ENCODE assay signal across 27 cellular contexts in genomic region chrX:22520128-22520828, GRCh38.
DNase-seq lines count a peak whose midpoint lies in the region; ATAC-seq, FAIRE-seq and TF ChIP-seq lines count a peak whose summit lies in the region.
"Had no signal": no experiment of that assay in that cellular context is flagged by ENCODE, and none has a peak within 500 bp of the region (broad histone marks: within the 10 kb centered on the region; RNA-seq: fewer than 3 reads in every experiment).

No MANE protein-coding gene starts in this region.

- no peak overlapping the region for H4K8ac ChIP-seq in mesendoderm (ENCODE audit: low read depth, low read length)

- no peaks in the 10 kb centered on the region for H3K27me3 ChIP-seq in HCT116 (ENCODE audit: insufficient read depth, low read length)
- no peaks in the 10 kb centered on the region for H3K27me3 ChIP-seq in endothelial cell of umbilical vein (ENCODE audit: control insufficient read depth in 2 of 2, insufficient read depth in 2 of 2, low read length in 2 of 2)
- no peaks in the 10 kb centered on the region for H3K27me3 ChIP-seq in mesendoderm (ENCODE audit: insufficient read depth, low read length, poor library complexity)
- H3K27me3 ChIP-seq in effector memory CD4-positive, alpha-beta T cell (replicated peaks; ENCODE audit: control insufficient read depth, insufficient read depth, low read length, poor library complexity, severe bottlenecking), result no peaks in the 10 kb centered on the region
- no peaks in the 10 kb centered on the region for H3K27me3 ChIP-seq in transverse colon
- H3K27me3 ChIP-seq: BLaER1, sigmoid colon had no signal

- WGBS in mesendoderm (ENCODE audit: extremely low coverage, insufficient coverage, low lambda C conversion rate), result no CpG with 5 or more reads among the region's 5 CpGs
- WGBS in transverse colon (ENCODE audit: low coverage in 1 of 2), 2 donors, result 56 to 64% methylated on average over 4 to 5 of the region's 5 CpGs

- H3K4me3 ChIP-seq in HCT116 (replicated peaks in 1 of 2; ENCODE audit: low read depth in 1 of 2, low read length in 2 of 2) (no peak overlapping the region), endothelial cell of umbilical vein (replicated peaks in 1 of 3; ENCODE audit: insufficient read depth in 1 of 3, low read depth in 1 of 3, low read length in 3 of 3) (no peak overlapping the region), mesendoderm (ENCODE audit: low read length) (no peak overlapping the region), transverse colon (no peak overlapping the region)
- no peak overlapping the region for H3K4me3 ChIP-seq in effector memory CD4-positive, alpha-beta T cell (ENCODE audit: insufficient read depth, low read depth, low read length, poor library complexity, severe bottlenecking)
- H3K4me3 ChIP-seq: BLaER1, sigmoid colon had no signal

- H3K23ac ChIP-seq in mesendoderm (ENCODE audit: low read length), result no peak overlapping the region

- FAIRE-seq in RCC 7860 (lab: Jason Lieb, UNC), result peak; percentile 40
- peak; percentile 75 for FAIRE-seq in endothelial cell of umbilical vein (lab: Jason Lieb, UNC)

- H3K36me3 ChIP-seq in HCT116 (ENCODE audit: control insufficient read depth in 1 of 2, insufficient read depth in 2 of 2, low read length in 2 of 2) (no peaks in the 10 kb centered on the region), endothelial cell of umbilical vein (ENCODE audit: control insufficient read depth in 2 of 2, extremely low read depth in 1 of 2, insufficient read depth in 2 of 2, low read length in 2 of 2) (no peaks in the 10 kb centered on the region), mesendoderm (ENCODE audit: control insufficient read depth, insufficient read depth, low read length) (no peaks in the 10 kb centered on the region), transverse colon (no peaks in the 10 kb centered on the region)
- no peaks in the 10 kb centered on the region for H3K36me3 ChIP-seq in effector memory CD4-positive, alpha-beta T cell (ENCODE audit: control insufficient read depth, insufficient read depth, low read length)
- H3K36me3 ChIP-seq: BLaER1, sigmoid colon had no signal

- no peaks in the 10 kb centered on the region for H3K9me2 ChIP-seq in HCT116 (ENCODE audit: insufficient read depth)

- TF ChIP-seq EP300 in transverse colon (IDR thresholded peaks at IDR 0.05; ENCODE audit: low read depth), result no peak

- H3K4me2 ChIP-seq in HCT116 (ENCODE audit: low read length) (no peak overlapping the region), endothelial cell of umbilical vein (ENCODE audit: insufficient read depth, low read length) (no peak overlapping the region), mesendoderm (ENCODE audit: low read length) (no peak overlapping the region)
- H3K4me2 ChIP-seq: BLaER1 had no signal

- H3K9ac ChIP-seq in HCT116 (ENCODE audit: low read length), result no peak overlapping the region
- H3K9ac ChIP-seq in endothelial cell of umbilical vein (replicated peaks; ENCODE audit: extremely low read depth, insufficient read depth, low read length), result no peak overlapping the region
- H3K9ac ChIP-seq in mesendoderm (ENCODE audit: low read length), result no peak overlapping the region
- H3K9ac ChIP-seq: BLaER1 had no signal

- H3K4me1 ChIP-seq in HCT116 (ENCODE audit: control insufficient read depth in 1 of 2, insufficient read depth in 2 of 2, low read length in 2 of 2) (peaks cover 0 to 6% of the 10 kb centered on the region in 2 experiments; a peak in 1 of 4 replicates), endothelial cell of umbilical vein (ENCODE audit: control insufficient read depth, extremely low read depth, insufficient read depth, low read length) (peaks cover 3% of the 10 kb centered on the region), mesendoderm (ENCODE audit: control insufficient read depth, low read depth, low read length) (no peaks in the 10 kb centered on the region), transverse colon (no peaks in the 10 kb centered on the region)
- no peaks in the 10 kb centered on the region for H3K4me1 ChIP-seq in effector memory CD4-positive, alpha-beta T cell (ENCODE audit: control insufficient read depth, insufficient read depth, low read length, poor library complexity, severe bottlenecking)
- H3K4me1 ChIP-seq: Caco-2, sigmoid colon had no signal

- BruUV-seq in HCT116 (replicated peaks; lab: Mats Ljungman, UMichigan), result no TSS peak
- BruUV-seq in endothelial cell of umbilical vein (replicated peaks; lab: Mats Ljungman, UMichigan), result no TSS peak

- no peak for TF ChIP-seq CTCF in HCT116 (IDR thresholded peaks at IDR 0.05 in 2 of 3, conservative IDR thresholded peaks at IDR 0.05 in 1 of 3; ENCODE audit: borderline replicate concordance in 1 of 3, insufficient read depth in 1 of 3, low read depth in 2 of 3, low read length in 2 of 3)
- TF ChIP-seq CTCF in endothelial cell of umbilical vein (IDR thresholded peaks at IDR 0.05; ENCODE audit: extremely low read depth in 1 of 2, insufficient read depth in 1 of 2, low read depth in 1 of 2, low read length in 2 of 2), result no peak
- TF ChIP-seq CTCF in transverse colon (IDR thresholded peaks at IDR 0.05), result no peak

- H4K20me1 ChIP-seq in HCT116 (ENCODE audit: insufficient read depth), result no peaks in the 10 kb centered on the region
- no peaks in the 10 kb centered on the region for H4K20me1 ChIP-seq in endothelial cell of umbilical vein (replicated peaks; ENCODE audit: control insufficient read depth, extremely low read depth, insufficient read depth, low read length)
- H4K20me1 ChIP-seq: BLaER1 had no signal

- H3K79me2 ChIP-seq in HCT116 (ENCODE audit: insufficient read depth, low read length) (no peaks in the 10 kb centered on the region), endothelial cell of umbilical vein (ENCODE audit: control insufficient read depth, insufficient read depth, low read length) (no peaks in the 10 kb centered on the region), mesendoderm (ENCODE audit: control insufficient read depth, insufficient read depth, low read length) (no peaks in the 10 kb centered on the region)

- in situ Hi-C loops in transverse colon (cut with MboI; ENCODE audit: low pct_ligation_motif_present in 1 of 4, low pct_unique_long_range_greater_than_20kb in 1 of 4, low sequenced_read_pairs in 3 of 4), result no loop called here

- no peak overlapping the region for H2BK120ac ChIP-seq in mesendoderm (ENCODE audit: low read depth, low read length)

- TF ChIP-seq POLR2A in HCT116 (IDR thresholded peaks at IDR 0.05; ENCODE audit: borderline replicate concordance, extremely low read depth, insufficient read depth, insufficient read length) (no peak), endothelial cell of umbilical vein (IDR thresholded peaks at IDR 0.05; ENCODE audit: low read depth, low read length) (no peak), transverse colon (IDR thresholded peaks at IDR 0.05) (no peak)

- H3K18ac ChIP-seq in mesendoderm (ENCODE audit: low read length), result no peak overlapping the region

- no peaks in the 10 kb centered on the region for H3K79me1 ChIP-seq in mesendoderm (ENCODE audit: low read length)

- TF ChIP-seq RAD21 in HCT116 (IDR thresholded peaks at IDR 0.05; ENCODE audit: low read depth), result no peak

- H2BK5ac ChIP-seq in mesendoderm (ENCODE audit: low read length), result no peak overlapping the region

- RAD21 ChIA-PET in HCT116 (lab: Charles Lee; ENCODE audit: low non-redundant PET in 1 of 2, low total read pairs in 2 of 2, uncharacterized antibody in 2 of 2, unreplicated experiment in 2 of 2), result no interaction called here

- H3K9me1 ChIP-seq in endothelial cell of umbilical vein (replicated peaks; ENCODE audit: control insufficient read depth, extremely low read depth, insufficient read depth, low read length), result no peaks in the 10 kb centered on the region

- no peaks in the 10 kb centered on the region for H3K9me3 ChIP-seq in HCT116 (ENCODE audit: control insufficient read depth in 1 of 2, insufficient read depth in 1 of 2, low read depth in 1 of 2, low read length in 2 of 2)
- no peaks in the 10 kb centered on the region for H3K9me3 ChIP-seq in endothelial cell of umbilical vein (replicated peaks; ENCODE audit: control insufficient read depth, insufficient read depth, low read length)
- H3K9me3 ChIP-seq in effector memory CD4-positive, alpha-beta T cell (ENCODE audit: control insufficient read depth, low read length), result no peaks in the 10 kb centered on the region
- H3K9me3 ChIP-seq in transverse colon, result no peaks in the 10 kb centered on the region
- H3K9me3 ChIP-seq: Caco-2, sigmoid colon had no signal

- dilution Hi-C loops in endothelial cell of umbilical vein (cut with MboI; ENCODE audit: extremely low pct_ligation_motif_present, low sequenced_read_pairs), result no loop called here

- CTCF ChIA-PET in HCT116 (lab: Charles Lee), result no interaction called here
- CTCF ChIA-PET in endothelial cell of umbilical vein (lab: Charles Lee), result no interaction called here

- H3K27ac ChIP-seq in HCT116 (ENCODE audit: low read depth, low read length), result no peak overlapping the region
- H3K27ac ChIP-seq in endothelial cell of umbilical vein (ENCODE audit: insufficient read depth, low read depth, low read length), result no peak overlapping the region
- H3K27ac ChIP-seq in mesendoderm (ENCODE audit: low read depth, low read length), result no peak overlapping the region
- no peak overlapping the region for H3K27ac ChIP-seq in effector memory CD4-positive, alpha-beta T cell (ENCODE audit: insufficient read depth, low read length, poor library complexity, severe bottlenecking)
- H3K27ac ChIP-seq in transverse colon, result no peak overlapping the region
- H3K27ac ChIP-seq: BLaER1, sigmoid colon had no signal

- intact Hi-C loops in HCT116 (cut with micrococcal nuclease), result no loop called here
- intact Hi-C loops in endothelial cell of umbilical vein (cut with micrococcal nuclease), result no loop called here
- intact Hi-C loops in transverse colon (cut with DNase I; ENCODE audit: low total_unique reads), result no loop called here

- DNase-seq in HCT116 (ENCODE audit: low read depth, low spot score), result peak; percentile 2
- peak; percentile 27 for DNase-seq in RCC 7860 (ENCODE audit: low spot score)
- DNase-seq in endothelial cell of umbilical vein (ENCODE audit: low read depth, low spot score), result peak; percentile 28
- peak; percentile 15 for DNase-seq in mesendoderm
- DNase-seq in effector memory CD4-positive, alpha-beta T cell, result no peak
- DNase-seq in transverse colon, result no peak
- no peak for DNase-seq in NCI-H2171 (lab: John Stamatoyannopoulos, UW)
- DNase-seq: activated CD4-positive, alpha-beta T cell treated with anti-CD3 and anti-CD28 coated beads, Interleukin-2, amount 50 U/mL, for 1 hour; activated naive CD8-positive, alpha-beta T cell treated with anti-CD3 and anti-CD28 coated beads, Interleukin-2, amount 50 U/mL, for 24 hours; activated T-cell treated with anti-CD3 and anti-CD28 coated beads, Interleukin-2, amount 50 U/mL, for 48 hours; Caco-2; DMS79; H7; NCI-H1436; NCI-H2081 treated with DMSO at 0.1 percent for 48 hours; NCI-H446 treated with DMSO at 0.1 percent for 48 hours; OCI-M1; SHP77 treated with DMSO at 0.1 percent for 48 hours; sigmoid colon; stimulated activated CD4-positive, alpha-beta T cell treated with anti-CD3 and anti-CD28 coated beads, Interleukin-4, amount 100 ng/mL, for 4 hours; SW 1271; T1000 had no signal

- H2BK15ac ChIP-seq in mesendoderm (replicated peaks; ENCODE audit: low read depth), result no peak overlapping the region

- POLR2A ChIA-PET in HCT116 (lab: Charles Lee), result no interaction called here
- POLR2A ChIA-PET in endothelial cell of umbilical vein (lab: Charles Lee), result no interaction called here

- H4K5ac ChIP-seq in mesendoderm (ENCODE audit: low read length), result no peak overlapping the region

- no peak overlapping the region for H2AK5ac ChIP-seq in mesendoderm (ENCODE audit: low read length)

- ATAC-seq in HCT116 (no peak), GM18511 (IDR thresholded peaks at IDR 0.05; ENCODE audit: unreplicated experiment) (no peak)
- ATAC-seq: activated naive CD8-positive, alpha-beta T cell treated with anti-CD3 and anti-CD28 coated beads, Interleukin-2, amount 50 U/mL, for 24 hours; left lobe of liver; stimulated activated memory B cell treated with anti-CD40 and anti-IgM and Interleukin-4, amounts not matched to agents 10 μg/mL and 1 μg/mL and 100 μg/mL, for 72 hours; WTC11 had no signal

- no peak overlapping the region for H3K4ac ChIP-seq in mesendoderm (ENCODE audit: low read depth, low read length)

- H3K56ac ChIP-seq in mesendoderm (ENCODE audit: low read length), result no peak overlapping the region

- H2AFZ ChIP-seq in HCT116 (ENCODE audit: low read depth, low read length, poor library complexity, severe bottlenecking) (no peak overlapping the region), endothelial cell of umbilical vein (ENCODE audit: low read depth, low read length) (no peak overlapping the region)

Comparison
In these comparisons a context has a peak if more than half of its experiments do, and no peak if none do; other contexts are left out.
1. DNase-seq: peak in HCT116 (single experiment), RCC 7860 (single experiment), endothelial cell of umbilical vein (single experiment) and mesendoderm (single experiment); none in effector memory CD4-positive, alpha-beta T cell (0 of 3), transverse colon (single experiment) and NCI-H2171 (single experiment).